ENCODE assay signal across 24 cellular contexts in genomic region chr12:7833831-7834230, GRCh38. TPM values are rescaled to one million over a fixed set of nuclear protein-coding genes. Genes with fewer than 3 reads are reported as not detected.
DNase-seq lines count a peak whose midpoint lies in the region; FAIRE-seq and TF ChIP-seq lines count a peak whose summit lies in the region.
"Had no signal": no experiment of that assay in that cellular context is flagged by ENCODE, and none has a peak within 500 bp of the region (broad histone marks: within the 10 kb centered on the region; RNA-seq: fewer than 3 reads in every experiment).

No MANE protein-coding gene starts in this region.

- peak overlapping the region; percentile 93 for H2BK5ac ChIP-seq in trophoblast cell (ENCODE audit: low read depth, low read length, poor library complexity)

- no peaks in the 10 kb centered on the region for H3K4me1 ChIP-seq in astrocyte (ENCODE audit: insufficient read depth, low read length)
- peaks cover 16 to 19% of the 10 kb centered on the region in 2 experiments for H3K4me1 ChIP-seq in trophoblast cell (ENCODE audit: control insufficient read depth in 1 of 2, insufficient read depth in 2 of 2, low read length in 2 of 2)
- no peaks in the 10 kb centered on the region for H3K4me1 ChIP-seq in CD4-positive, alpha-beta memory T cell (ENCODE audit: insufficient read depth, low read length)
- H3K4me1 ChIP-seq: Peyer's patch, SJCRH30 had no signal

- WGBS in trophoblast cell (ENCODE audit: extremely low coverage, insufficient coverage, insufficient read length) = no CpG with 5 or more reads among the region's 4 CpGs

- no peak overlapping the region for H3K27ac ChIP-seq in astrocyte (ENCODE audit: low read depth, low read length)
- H3K27ac ChIP-seq in trophoblast cell (ENCODE audit: low read depth, low read length) = peak overlapping the region; percentile 89
- H3K27ac ChIP-seq in CD4-positive, alpha-beta memory T cell (ENCODE audit: low read depth, low read length) = no peak overlapping the region
- H3K27ac ChIP-seq: C4-2B, Peyer's patch, SJCRH30 had no signal

- H4K91ac ChIP-seq in trophoblast cell (ENCODE audit: low read depth, low read length) = peak overlapping the region; percentile 98

- peak overlapping the region; percentile 84 for H4K8ac ChIP-seq in trophoblast cell (ENCODE audit: low read depth, low read length)

- no peaks in the 10 kb centered on the region for H4K20me1 ChIP-seq in astrocyte (ENCODE audit: insufficient read depth, low read length)

- intact Hi-C loops in CD4-positive, alpha-beta memory T cell (cut with micrococcal nuclease) = no loop called here

- CTCF ChIA-PET in CD4-positive, alpha-beta memory T cell (lab: Charles Lee; ENCODE audit: partially characterized antibody) = no interaction called here

- H3K4me2 ChIP-seq in astrocyte (ENCODE audit: low read length) (no peak overlapping the region), trophoblast cell (ENCODE audit: low read length) (no peak overlapping the region)

- H3K4me1 Mint-ChIP-seq in astrocyte (ENCODE audit: low read depth, unreplicated experiment) = peaks cover 9% of the 10 kb centered on the region
- H3K4me1 Mint-ChIP-seq in CD4-positive, alpha-beta memory T cell = no peaks in the 10 kb centered on the region

- H3K9me3 ChIP-seq in astrocyte (ENCODE audit: insufficient read depth, low read depth, low read length) (no peaks in the 10 kb centered on the region), trophoblast cell (ENCODE audit: insufficient read depth, low read depth, low read length) (no peaks in the 10 kb centered on the region)
- H3K9me3 ChIP-seq in CD4-positive, alpha-beta memory T cell (ENCODE audit: control insufficient read depth in 1 of 2, low read length in 2 of 2) = no peaks in the 10 kb centered on the region
- H3K9me3 ChIP-seq: Peyer's patch, SJCRH30 had no signal

- H3K18ac ChIP-seq in trophoblast cell (ENCODE audit: low read length) = no peak overlapping the region

- H3K23ac ChIP-seq in trophoblast cell (ENCODE audit: low read length) = no peak overlapping the region

- no peaks in the 10 kb centered on the region for H3K27me3 ChIP-seq in astrocyte (ENCODE audit: insufficient read depth, low read length)
- no peaks in the 10 kb centered on the region for H3K27me3 ChIP-seq in trophoblast cell (ENCODE audit: insufficient read depth, low read length)
- H3K27me3 ChIP-seq in CD4-positive, alpha-beta memory T cell (ENCODE audit: insufficient read depth, low read length) = no peaks in the 10 kb centered on the region
- H3K27me3 ChIP-seq: Peyer's patch, SJCRH30 had no signal

- no peak overlapping the region for H2AFZ ChIP-seq in astrocyte (ENCODE audit: low read depth, low read length)
- no peak overlapping the region for H2AFZ ChIP-seq in trophoblast cell (ENCODE audit: insufficient read depth, low read length, poor library complexity)

- TF ChIP-seq CTCF in astrocyte (IDR thresholded peaks at IDR 0.05; ENCODE audit: insufficient read depth, low read depth, low read length) (no peak), foreskin fibroblast (IDR thresholded peaks at IDR 0.05; ENCODE audit: low read depth, low read length) (no peak), GM10266 (IDR thresholded peaks at IDR 0.05; ENCODE audit: control insufficient read depth, insufficient read depth, low read depth, missing control alignments) (no peak)

- no peaks in the 10 kb centered on the region for H3K79me2 ChIP-seq in astrocyte (ENCODE audit: insufficient read depth, low read length)
- H3K79me2 ChIP-seq in trophoblast cell (ENCODE audit: control insufficient read depth, insufficient read depth, low read length, poor library complexity) = peaks cover 5% of the 10 kb centered on the region

- peak; percentile 29 for DNase-seq in EL
- DNase-seq in M059J (ENCODE audit: low read depth) = peak; percentile 52
- DNase-seq in astrocyte (ENCODE audit: low read depth) = no peak
- DNase-seq in trophoblast cell = peak; percentile 58 to 71
- no peak for DNase-seq in retina
- no peak for DNase-seq in CD4-positive, alpha-beta memory T cell
- no peak for DNase-seq in foreskin fibroblast
- DNase-seq in GM10266 (ENCODE audit: extremely low spot score) = no peak
- DNase-seq: DMS79 treated with DMSO at 0.1 percent for 48 hours, GOT3, KBM-7, NCI-H1092, NCI-H1436 treated with DMSO at 0.1 percent for 48 hours, NCI-H2029 treated with DMSO at 0.1 percent for 48 hours, NCI-H2171, NCI-H446, NCI-H526, Peyer's patch, SJCRH30 had no signal

- POLR2A ChIA-PET in CD4-positive, alpha-beta memory T cell (lab: Charles Lee; ENCODE audit: partially characterized antibody) = no interaction called here

- no peak overlapping the region for H3K4me3 Mint-ChIP-seq in astrocyte (ENCODE audit: unreplicated experiment)
- no peak overlapping the region for H3K4me3 Mint-ChIP-seq in CD4-positive, alpha-beta memory T cell

- H3K36me3 Mint-ChIP-seq in astrocyte (ENCODE audit: low read depth, unreplicated experiment) = no peaks in the 10 kb centered on the region
- no peaks in the 10 kb centered on the region for H3K36me3 Mint-ChIP-seq in CD4-positive, alpha-beta memory T cell

- H3K27me3 Mint-ChIP-seq in astrocyte (ENCODE audit: low read depth, unreplicated experiment) = no peaks in the 10 kb centered on the region
- peaks cover 6 to 7% of the 10 kb centered on the region in 2 donors for H3K27me3 Mint-ChIP-seq in CD4-positive, alpha-beta memory T cell

- peaks cover 24% of the 10 kb centered on the region for H3K79me1 ChIP-seq in trophoblast cell (ENCODE audit: low read length)

- H3K9me3 Mint-ChIP-seq in astrocyte (ENCODE audit: unreplicated experiment) = no peaks in the 10 kb centered on the region
- H3K9me3 Mint-ChIP-seq in CD4-positive, alpha-beta memory T cell = no peaks in the 10 kb centered on the region

- H3K27ac Mint-ChIP-seq in astrocyte (ENCODE audit: unreplicated experiment) = peak overlapping the region; percentile 58
- no peak overlapping the region for H3K27ac Mint-ChIP-seq in CD4-positive, alpha-beta memory T cell

- peak overlapping the region; percentile 70 for H3K4ac ChIP-seq in trophoblast cell (ENCODE audit: low read depth, low read length)

- H3K9ac ChIP-seq in astrocyte (ENCODE audit: low read length) = no peak overlapping the region
- no peak overlapping the region for H3K9ac ChIP-seq in trophoblast cell (ENCODE audit: low read length)

- H2AK5ac ChIP-seq in trophoblast cell (ENCODE audit: low read length) = no peak overlapping the region

- peak overlapping the region; percentile 90 for H3K14ac ChIP-seq in trophoblast cell (ENCODE audit: low read length)

- no peak for FAIRE-seq in astrocyte (lab: Jason Lieb, UNC)
- FAIRE-seq: A204.1, GM12892 had no signal

- peak overlapping the region; percentile 96 for H2BK12ac ChIP-seq in trophoblast cell (ENCODE audit: low read length)

- no peaks in the 10 kb centered on the region for H3K36me3 ChIP-seq in astrocyte (ENCODE audit: insufficient read depth, low read length)
- no peaks in the 10 kb centered on the region for H3K36me3 ChIP-seq in trophoblast cell (ENCODE audit: control insufficient read depth in 1 of 2, insufficient read depth in 2 of 2, low read length in 2 of 2)
- H3K36me3 ChIP-seq in CD4-positive, alpha-beta memory T cell (ENCODE audit: insufficient read depth, low read length) = no peaks in the 10 kb centered on the region
- H3K36me3 ChIP-seq: Peyer's patch, SJCRH30 had no signal

- H2BK120ac ChIP-seq in trophoblast cell (ENCODE audit: insufficient read depth, low read length, poor library complexity) = peak overlapping the region; percentile 98

- H4K12ac ChIP-seq in trophoblast cell (ENCODE audit: low read depth, low read length) = no peak overlapping the region

- H3K4me3 ChIP-seq in astrocyte (ENCODE audit: insufficient read depth, low read depth, low read length) (no peak overlapping the region), trophoblast cell (ENCODE audit: low read depth, low read length) (no peak overlapping the region), foreskin fibroblast (ENCODE audit: low read depth in 1 of 2, low read length in 2 of 2) (no peak overlapping the region)
- no peak overlapping the region for H3K4me3 ChIP-seq in CD4-positive, alpha-beta memory T cell (ENCODE audit: low read length in 2 of 2)
- H3K4me3 ChIP-seq: Peyer's patch, SJCRH30 had no signal

RNA-seq across cellular contexts. Expression of gene SLC2A14, which starts 38.9 kb away (rescaled TPM):
- not detected in 2 replicates for total RNA-seq in M059J (2014; rRNA removed; shearing (Covaris generic))
- 2.3 and 2.8 TPM in 2 replicates for total RNA-seq in astrocyte
- polyA plus RNA-seq in trophoblast cell (2013) = 17.6 TPM in 2 replicates
- total RNA-seq in CD4-positive, alpha-beta memory T cell = 1 to 10 TPM; 3.5 TPM
- not detected for polyA plus RNA-seq in CD4-positive, alpha-beta memory T cell
- total RNA-seq: G401 had no signal

RNA-seq across cellular contexts. Expression of gene NANOG, which starts 44.6 kb away (rescaled TPM):
- total RNA-seq in M059J (2014; rRNA removed; shearing (Covaris generic)) = not detected in 2 replicates
- total RNA-seq in astrocyte = 0.16 and 0.94 TPM in 2 replicates
- 0.04 and 0.05 TPM in 2 replicates for polyA plus RNA-seq in trophoblast cell (2013)
- total RNA-seq in CD4-positive, alpha-beta memory T cell = not detected
- polyA plus RNA-seq in CD4-positive, alpha-beta memory T cell = not detected
- total RNA-seq: G401, OCI-LY7, Peyer's patch, SJCRH30 had no signal

Comparison
In these comparisons a context has a peak if more than half of its experiments do, and no peak if none do; other contexts are left out.
1. DNase-seq: peak in EL (single experiment), M059J (single experiment) and trophoblast cell (2 of 2); none in astrocyte (single experiment), retina (single experiment), CD4-positive, alpha-beta memory T cell (0 of 5), foreskin fibroblast (0 of 2) and GM10266 (single experiment).